ENCODE assay signal across 21 cellular contexts in the genomic region with DNA sequence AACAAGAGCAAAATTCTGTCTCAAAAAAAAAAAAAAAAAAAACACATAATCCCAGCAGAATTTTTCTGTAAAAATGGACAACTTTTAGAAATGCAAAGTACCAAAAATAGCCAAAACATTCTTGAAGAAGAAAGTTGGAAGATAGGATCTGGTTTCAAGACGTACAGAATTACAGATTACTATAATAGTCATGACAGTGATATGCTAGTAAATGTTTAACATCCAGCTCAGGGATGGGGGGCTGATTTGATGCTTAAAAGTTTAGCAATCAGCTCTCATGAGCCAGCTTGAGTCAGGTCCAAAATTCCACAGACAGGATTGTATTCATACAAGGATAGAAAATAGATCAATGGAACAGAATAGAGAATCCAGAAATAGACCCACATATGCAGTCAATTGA.
DNase-seq lines count a peak whose midpoint lies in the region; ATAC-seq, FAIRE-seq and TF ChIP-seq lines count a peak whose summit lies in the region.
"Had no signal": no experiment of that assay in that cellular context is flagged by ENCODE, and none has a peak within 500 bp of the region (broad histone marks: within the 10 kb centered on the region; RNA-seq: fewer than 3 reads in every experiment).

No MANE protein-coding gene starts in this region.

- peak; percentile 53 for DNase-seq in AG09319 (ENCODE audit: extremely low read depth, low read depth)
- DNase-seq in GM04504 (ENCODE audit: low read depth): peak; percentile 50
- peak; percentile 33 to 40 for DNase-seq in cardiac fibroblast (ENCODE audit: low read depth in 2 of 2)
- peak; percentile 25 for DNase-seq in kidney tubule cell (ENCODE audit: low spot score)
- no peak for DNase-seq in NCI-H1930 (lab: John Stamatoyannopoulos, UW)
- no peak for DNase-seq in GM19239 (ENCODE audit: insufficient read length, low spot score)
- no peak for DNase-seq in NCI-H1436 treated with DMSO at 0.1 percent for 48 hours (lab: John Stamatoyannopoulos, UW)
- DNase-seq: Calu3; CD4-positive, alpha-beta T cell; DMS53; H7; NCI-H2029; NCI-H2171; NCI-H446; NCI-H69; NK-92 treated with Interleukin-12 subunit alpha and Interleukin-12 subunit beta, amount 100 ng/mL, for 24 hours; SHP77 had no signal

- ATAC-seq in GM19455 (IDR thresholded peaks at IDR 0.05; ENCODE audit: unreplicated experiment): no peak
- ATAC-seq: GM12878 had no signal

- no peak for FAIRE-seq in GM19239 (lab: Jason Lieb, UNC)
- FAIRE-seq: A204.1, GM12878, GM18507 had no signal

- no peak for TF ChIP-seq CTCF in AG09319 (IDR thresholded peaks at IDR 0.05; ENCODE audit: low read depth, low read length)
- no peak for TF ChIP-seq CTCF in cardiac fibroblast (IDR thresholded peaks at IDR 0.05; ENCODE audit: low read depth, low read length)

- H3K4me3 ChIP-seq in cardiac fibroblast (replicated peaks in 1 of 2; ENCODE audit: low read depth in 2 of 2, low read length in 2 of 2): no peak overlapping the region
- H3K4me3 ChIP-seq: GM12878 had no signal

Comparison
In these comparisons a context has a peak if more than half of its experiments do, and no peak if none do; other contexts are left out.
1. DNase-seq: peak in AG09319 (single experiment), GM04504 (single experiment), cardiac fibroblast (2 of 2) and kidney tubule cell (single experiment); none in NCI-H1930 (0 of 2), GM19239 (single experiment) and NCI-H1436 treated with DMSO at 0.1 percent for 48 hours (single experiment).